Comparison of ENCODE assay signal across 20 cellular contexts in the genomic region with DNA sequence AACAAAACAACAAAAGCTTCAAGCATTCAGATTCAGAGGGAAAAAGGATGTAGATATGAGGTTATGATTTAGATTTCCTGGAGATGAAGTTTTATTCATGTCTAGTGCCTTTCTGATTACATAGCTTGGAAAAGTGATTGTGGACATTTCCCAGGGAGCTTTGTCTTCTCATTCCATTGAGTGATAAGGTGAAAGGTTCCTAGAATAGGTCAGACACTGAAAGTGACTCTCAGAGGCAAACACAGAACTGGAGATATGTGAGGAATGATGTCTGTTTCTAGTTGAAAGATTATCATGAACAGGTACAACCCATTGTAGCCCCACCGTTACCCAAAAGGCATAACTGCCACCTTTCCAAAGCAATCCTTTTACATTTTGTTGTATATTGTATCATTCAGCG.
"Had no signal": no experiment of that assay in that cellular context is flagged by ENCODE, and none has a peak within 500 bp of the region (broad histone marks: within the 10 kb centered on the region; RNA-seq: fewer than 3 reads in every experiment).

No MANE protein-coding gene starts in this region.

- H3K9me3 ChIP-seq: MG63, SK-N-SH had no signal

- H3K36me3 ChIP-seq: MG63 had no signal

- H3K4me3 ChIP-seq: MG63 had no signal

- H3K9ac ChIP-seq: SK-N-SH had no signal

- FAIRE-seq: HTR-8/SVneo had no signal

- H3K4me2 ChIP-seq: SK-N-SH had no signal

- H3K4me1 Mint-ChIP-seq: IgD-negative memory B cell had no signal

- H3K9me3 Mint-ChIP-seq: IgD-negative memory B cell had no signal

- H3K27ac Mint-ChIP-seq: IgD-negative memory B cell had no signal

- H3K4me3 Mint-ChIP-seq: IgD-negative memory B cell had no signal

- H3K27me3 ChIP-seq: MG63 had no signal

- H3K9me2 ChIP-seq: SK-N-SH had no signal

- DNase-seq: KBM-7, NCI-H1092, NCI-H1105 treated with DMSO at 0.1 percent for 48 hours, NCI-H1417 treated with DMSO at 0.1 percent for 48 hours, NCI-H187, NCI-H2029, NCI-H2081 treated with DMSO at 0.1 percent for 48 hours, NCI-H2171, NCI-H226, NCI-H446, NCI-H510A, NCI-H524 treated with DMSO at 0.1 percent for 48 hours, NCI-H774, RPMI8226, SHP77, SK-N-SH had no signal

- H3K27ac ChIP-seq: HL-60 had no signal
